40 cellular contexts compared by ENCODE assay signal in genomic region chr5:40154194-40154593, GRCh38.
"Had no signal": no experiment of that assay in that cellular context is flagged by ENCODE, and none has a peak within 500 bp of the region (broad histone marks: within the 10 kb centered on the region; RNA-seq: fewer than 3 reads in every experiment).

No MANE protein-coding gene starts in this region.

- H3K27ac ChIP-seq: adrenal gland, ascending aorta, body of pancreas, brain microvascular endothelial cell, breast epithelium, cardiac muscle cell had no signal

- H3K27ac Mint-ChIP-seq: activated naive CD4-positive, alpha-beta T cell treated with anti-CD3 and anti-CD28 coated beads for 36 hours; activated naive CD4-positive, alpha-beta T cell treated with anti-CD3 and anti-CD28 coated beads, Interleukin-2, amount 10 ng/mL, durations not matched to agents 7 days and 5 days; activated naive CD4-positive, alpha-beta T cell treated with anti-CD3 and anti-CD28 coated beads, Interleukin-2, amount 50 U/mL, for 24 hours; activated naive CD4-positive, alpha-beta T cell treated with anti-CD3 and anti-CD28 coated beads, Interleukin-2, amount 50 U/mL, for 72 hours; activated naive CD8-positive, alpha-beta T cell; activated naive CD8-positive, alpha-beta T cell treated with anti-CD3 and anti-CD28 coated beads for 36 hours; activated naive CD8-positive, alpha-beta T cell treated with anti-CD3 and anti-CD28 coated beads, Interleukin-2, amount 10 ng/mL, durations not matched to agents 7 days and 5 days; activated naive CD8-positive, alpha-beta T cell treated with anti-CD3 and anti-CD28 coated beads, Interleukin-2, amount 50 U/mL, for 24 hours; activated T-cell treated with anti-CD3 and anti-CD28 coated beads, Interleukin-2, amount 50 U/mL, for 24 hours; activated T-cell treated with anti-CD3 and anti-CD28 coated beads, Interleukin-2, amount 50 U/mL, for 72 hours; activated T-helper 1 cell treated with anti-CD3 and anti-CD28 coated beads, Interleukin-12 subunit alpha, Interleukin-12 subunit beta, Interleukin-2, Interleukin-4 antibody, amounts not matched to agents 30 ng/mL and 10 ng/mL and 1 ng/mL, durations not matched to agents 14 hours and 24 hours and 36 hours; activated T-helper 17 cell treated with anti-CD3 and anti-CD28 coated beads, Interleukin-2, amount 50 U/mL, for 72 hours; activated T-helper 2 cell treated with anti-CD3 and anti-CD28 coated beads, Interferon-gamma antibody, Interleukin-2, Interleukin-4, amounts not matched to agents 10 μg/mL and 5 μg/mL and 100 μg/mL, durations not matched to agents 14 hours and 24 hours and 36 hours; brain had no signal

- H3K36me3 Mint-ChIP-seq: activated naive CD4-positive, alpha-beta T cell treated with anti-CD3 and anti-CD28 coated beads, Interleukin-2, amount 10 ng/mL, durations not matched to agents 7 days and 5 days; activated naive CD4-positive, alpha-beta T cell treated with anti-CD3 and anti-CD28 coated beads, Interleukin-2, amount 50 U/mL, for 24 hours; activated naive CD4-positive, alpha-beta T cell treated with anti-CD3 and anti-CD28 coated beads, Interleukin-2, amount 50 U/mL, for 72 hours; activated naive CD8-positive, alpha-beta T cell treated with anti-CD3 and anti-CD28 coated beads for 36 hours; activated naive CD8-positive, alpha-beta T cell treated with anti-CD3 and anti-CD28 coated beads, Interleukin-2, amount 10 ng/mL, durations not matched to agents 7 days and 5 days; brain had no signal

- H3K36me3 ChIP-seq: adrenal gland, ascending aorta, brain microvascular endothelial cell, breast epithelium, cardiac muscle cell had no signal

- H3K27me3 Mint-ChIP-seq: activated naive CD4-positive, alpha-beta T cell treated with anti-CD3 and anti-CD28 coated beads, Interleukin-2, amount 10 ng/mL, durations not matched to agents 7 days and 5 days; activated naive CD4-positive, alpha-beta T cell treated with anti-CD3 and anti-CD28 coated beads, Interleukin-2, amount 50 U/mL, for 24 hours; activated naive CD8-positive, alpha-beta T cell; activated naive CD8-positive, alpha-beta T cell treated with anti-CD3 and anti-CD28 coated beads, Interleukin-2, amount 50 U/mL, for 24 hours; activated T-cell treated with anti-CD3 and anti-CD28 coated beads, Interleukin-2, amount 50 U/mL, for 24 hours; activated T-helper 17 cell treated with anti-CD3 and anti-CD28 coated beads, Interleukin-2, amount 50 U/mL, for 72 hours; brain; central memory CD8-positive, alpha-beta T cell had no signal

- H3K4me1 Mint-ChIP-seq: activated naive CD4-positive, alpha-beta T cell treated with anti-CD3 and anti-CD28 coated beads, Interleukin-2, amount 10 ng/mL, durations not matched to agents 7 days and 5 days; activated naive CD4-positive, alpha-beta T cell treated with anti-CD3 and anti-CD28 coated beads, Interleukin-2, amount 50 U/mL, for 24 hours; activated naive CD8-positive, alpha-beta T cell treated with anti-CD3 and anti-CD28 coated beads for 36 hours; activated naive CD8-positive, alpha-beta T cell treated with anti-CD3 and anti-CD28 coated beads, Interleukin-2, amount 10 ng/mL, durations not matched to agents 7 days and 5 days; activated naive CD8-positive, alpha-beta T cell treated with anti-CD3 and anti-CD28 coated beads, Interleukin-2, amount 50 U/mL, for 24 hours; activated T-helper 17 cell treated with anti-CD3 and anti-CD28 coated beads, Interleukin-2, amount 50 U/mL, for 72 hours; brain; central memory CD8-positive, alpha-beta T cell had no signal

- FAIRE-seq: astrocyte, bronchial epithelial cell had no signal

- H3K27me3 ChIP-seq: adrenal gland, ascending aorta, body of pancreas, brain microvascular endothelial cell, breast epithelium, cardiac muscle cell had no signal

- H3K9me3 Mint-ChIP-seq: activated naive CD4-positive, alpha-beta T cell treated with anti-CD3 and anti-CD28 coated beads for 36 hours; activated naive CD4-positive, alpha-beta T cell treated with anti-CD3 and anti-CD28 coated beads, Interleukin-2, amount 10 ng/mL, durations not matched to agents 7 days and 5 days; activated naive CD4-positive, alpha-beta T cell treated with anti-CD3 and anti-CD28 coated beads, Interleukin-2, amount 50 U/mL, for 24 hours; activated naive CD4-positive, alpha-beta T cell treated with anti-CD3 and anti-CD28 coated beads, Interleukin-2, amount 50 U/mL, for 72 hours; activated naive CD8-positive, alpha-beta T cell treated with anti-CD3 and anti-CD28 coated beads for 36 hours; activated naive CD8-positive, alpha-beta T cell treated with anti-CD3 and anti-CD28 coated beads, Interleukin-2, amount 50 U/mL, for 24 hours; activated T-cell treated with anti-CD3 and anti-CD28 coated beads, Interleukin-2, amount 50 U/mL, for 24 hours; activated T-cell treated with anti-CD3 and anti-CD28 coated beads, Interleukin-2, amount 50 U/mL, for 4 hours; activated T-helper 17 cell treated with anti-CD3 and anti-CD28 coated beads, Interleukin-2, amount 50 U/mL, for 72 hours; brain; central memory CD8-positive, alpha-beta T cell had no signal

- H3K9me3 ChIP-seq: adrenal gland, ascending aorta, body of pancreas, breast epithelium had no signal

- H3K4me3 ChIP-seq: adrenal gland, ascending aorta, body of pancreas, breast epithelium, cardiac muscle cell had no signal

- H3K4me3 Mint-ChIP-seq: activated naive CD4-positive, alpha-beta T cell treated with anti-CD3 and anti-CD28 coated beads for 36 hours; activated naive CD4-positive, alpha-beta T cell treated with anti-CD3 and anti-CD28 coated beads, Interleukin-2, amount 10 ng/mL, durations not matched to agents 7 days and 5 days; activated naive CD4-positive, alpha-beta T cell treated with anti-CD3 and anti-CD28 coated beads, Interleukin-2, amount 50 U/mL, for 24 hours; activated naive CD8-positive, alpha-beta T cell; activated naive CD8-positive, alpha-beta T cell treated with anti-CD3 and anti-CD28 coated beads for 36 hours; activated naive CD8-positive, alpha-beta T cell treated with anti-CD3 and anti-CD28 coated beads, Interleukin-2, amount 10 ng/mL, durations not matched to agents 7 days and 5 days; activated naive CD8-positive, alpha-beta T cell treated with anti-CD3 and anti-CD28 coated beads, Interleukin-2, amount 50 U/mL, for 24 hours; activated T-cell treated with anti-CD3 and anti-CD28 coated beads, Interleukin-2, amount 50 U/mL, for 24 hours; activated T-cell treated with anti-CD3 and anti-CD28 coated beads, Interleukin-2, amount 50 U/mL, for 4 hours; activated T-cell treated with anti-CD3 and anti-CD28 coated beads, Interleukin-2, amount 50 U/mL, for 72 hours; activated T-helper 1 cell treated with anti-CD3 and anti-CD28 coated beads, Interleukin-12 subunit alpha, Interleukin-12 subunit beta, Interleukin-2, Interleukin-4 antibody, amounts not matched to agents 30 ng/mL and 10 ng/mL and 1 ng/mL, durations not matched to agents 14 hours and 24 hours and 36 hours; activated T-helper 17 cell treated with anti-CD3 and anti-CD28 coated beads, Interleukin-2, amount 50 U/mL, for 72 hours; brain; central memory CD8-positive, alpha-beta T cell had no signal

- DNase-seq: activated effector memory CD4-positive, alpha-beta T cell treated with anti-CD3 and anti-CD28 coated beads, Interleukin-2, amount 50 U/mL, for 16 hours; activated effector memory CD4-positive, alpha-beta T cell treated with Interleukin-2 at 50 U/mL for 16 hours; activated gamma-delta T cell; activated gamma-delta T cell treated with Interleukin-2 at 50 U/mL for 16 hours; activated naive CD4-positive, alpha-beta T cell; activated naive CD4-positive, alpha-beta T cell treated with anti-CD3 and anti-CD28 coated beads for 36 hours; activated naive CD4-positive, alpha-beta T cell treated with anti-CD3 and anti-CD28 coated beads, Interleukin-2, amount 10 ng/mL, durations not matched to agents 7 days and 5 days; activated naive CD4-positive, alpha-beta T cell treated with anti-CD3 and anti-CD28 coated beads, Interleukin-2, amount 50 U/mL, for 16 hours; activated naive CD4-positive, alpha-beta T cell treated with Interleukin-2 at 50 U/mL for 16 hours; activated naive CD8-positive, alpha-beta T cell treated with anti-CD3 and anti-CD28 coated beads for 36 hours; activated naive CD8-positive, alpha-beta T cell treated with anti-CD3 and anti-CD28 coated beads, Interleukin-2, amount 10 ng/mL, durations not matched to agents 7 days and 5 days; activated naive CD8-positive, alpha-beta T cell treated with anti-CD3 and anti-CD28 coated beads, Interleukin-2, amount 50 U/mL, for 24 hours; activated T-cell treated with anti-CD3 and anti-CD28 coated beads, Interleukin-2, amount 50 U/mL, for 1 hour; activated T-cell treated with anti-CD3 and anti-CD28 coated beads, Interleukin-2, amount 50 U/mL, for 24 hours; activated T-cell treated with anti-CD3 and anti-CD28 coated beads, Interleukin-2, amount 50 U/mL, for 4 hours; activated T-cell treated with anti-CD3 and anti-CD28 coated beads, Interleukin-2, amount 50 U/mL, for 48 hours; activated T-cell treated with anti-CD3 and anti-CD28 coated beads, Interleukin-2, amount 50 U/mL, for 72 hours; adrenal gland; amniotic stem cell; amygdala; anterior cingulate cortex; aorta; body of pancreas; brain microvascular endothelial cell; caudate nucleus; central memory CD4-positive, alpha-beta T cell; cerebellar nuclear complex had no signal
